ENCODE assay signal across 8 cellular contexts in genomic region chr19:47348819-47349795, GRCh38. TPM values are rescaled to one million over a fixed set of nuclear protein-coding genes. Genes with fewer than 3 reads are reported as not detected.
DNase-seq lines count a peak whose midpoint lies in the region; ATAC-seq lines count a peak whose summit lies in the region.

Gene DHX34, plus strand, starts transcription at chr19:47349315. Its CDS starts 3,716 bp downstream, at chr19:47353031.

- no peaks in the 10 kb centered on the region for H3K9me3 Mint-ChIP-seq in IgD-negative memory B cell

- peaks cover 6% of the 10 kb centered on the region for H3K36me3 Mint-ChIP-seq in IgD-negative memory B cell

- peak within 1 kb of the TSS; percentile 85 to 99 (median 98) for H3K4me3 Mint-ChIP-seq in IgD-negative memory B cell

- DNase-seq in DMS153 (lab: John Stamatoyannopoulos, UW) = peak; percentile 98
- DNase-seq in OCI-M1 (lab: John Stamatoyannopoulos, UW) = peak; percentile 100
- peak; percentile 100 for DNase-seq in activated T-cell treated with anti-CD3 and anti-CD28 coated beads for 24 hours (ENCODE audit: low read depth)
- peak; percentile 99 for DNase-seq in epidermal melanocyte (ENCODE audit: insufficient read length, low spot score)
- DNase-seq in stimulated activated CD8-positive, alpha-beta memory T cell treated with anti-CD3 and anti-CD28 coated beads, Interleukin-4, amount 100 ng/mL, for 1 hour (ENCODE audit: low read depth in 2 of 2, low spot score in 1 of 2) = peak; percentile 97 to 98

- peaks cover 20 to 23% (median 20%) of the 10 kb centered on the region in 3 donors for H3K4me1 Mint-ChIP-seq in IgD-negative memory B cell

- H3K4me3 ChIP-seq in mononuclear cell (ENCODE audit: low read length) = peak within 1 kb of the TSS; percentile 72

- peaks cover 3% of the 10 kb centered on the region for H3K27me3 Mint-ChIP-seq in IgD-negative memory B cell

- no peaks in the 10 kb centered on the region for H3K27me3 ChIP-seq in mononuclear cell (ENCODE audit: insufficient read depth, low read length)

- peak; percentile 91 for ATAC-seq in GM21528 (IDR thresholded peaks at IDR 0.05; ENCODE audit: low FRiP score, unreplicated experiment)

- H3K9me3 ChIP-seq in mononuclear cell (ENCODE audit: low read depth, low read length) = no peaks in the 10 kb centered on the region

- peaks cover 40% of the 10 kb centered on the region for H3K4me1 ChIP-seq in mononuclear cell (ENCODE audit: insufficient read depth, low read length)

- H3K27ac Mint-ChIP-seq in IgD-negative memory B cell = peak within 1 kb of the TSS; percentile 11 to 97 (median 86)

RNA-seq across cellular contexts. Expression of gene DHX34, which starts in this region (rescaled TPM):
- polyA plus RNA-seq in IgD-negative memory B cell = 13.3 TPM
- total RNA-seq in mononuclear cell = 12.9 TPM

Comparison
In these comparisons a context has a peak if more than half of its experiments do, and no peak if none do; other contexts are left out.
1. Peak in every context shown above with its lines: DNase-seq, ATAC-seq and H3K4me3 ChIP-seq.